Comparison of ENCODE assay signal across 8 cellular contexts in the genomic region with DNA sequence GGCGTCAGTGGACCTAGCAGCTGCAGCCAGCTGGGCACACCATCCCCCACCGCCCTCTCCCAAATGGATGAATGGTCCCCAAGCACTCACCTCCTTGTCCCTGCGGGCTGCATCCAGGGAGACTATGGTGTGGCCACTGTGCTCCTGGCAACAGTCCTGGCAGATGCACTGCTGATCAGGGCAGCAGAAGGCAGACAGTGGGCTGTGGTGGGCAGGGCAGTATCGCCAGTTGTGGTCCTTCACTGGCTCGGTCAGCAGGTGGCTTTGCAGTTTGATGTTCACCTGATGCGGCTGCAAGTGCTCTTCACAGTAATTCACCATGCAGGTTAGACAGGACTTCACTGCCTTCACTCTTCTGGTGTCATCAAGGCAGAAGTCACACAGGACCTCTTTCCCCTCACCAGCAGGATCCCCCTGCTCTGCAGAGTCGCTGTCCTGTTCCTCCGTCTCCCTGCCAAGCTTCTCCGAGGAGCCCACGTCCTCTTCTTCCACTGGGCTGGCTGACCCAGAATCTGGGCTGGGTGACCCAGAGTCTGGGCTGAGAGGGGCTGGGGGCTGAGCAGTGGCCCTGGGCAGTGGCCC. TPM values are rescaled to one million over a fixed set of nuclear protein-coding genes. Genes with fewer than 3 reads are reported as not detected.
DNase-seq lines count a peak whose midpoint lies in the region; ATAC-seq and TF ChIP-seq lines count a peak whose summit lies in the region.

No MANE protein-coding gene starts in this region.

- no peak for DNase-seq in Calu3
- DNase-seq in NCI-H510A treated with DMSO at 0.1 percent for 48 hours (lab: John Stamatoyannopoulos, UW): peak; percentile 90
- DNase-seq in epithelial cell of proximal tubule (ENCODE audit: low read depth): no peak
- peak; percentile 13 to 53 for DNase-seq in trophoblast cell
- DNase-seq in ecto neural progenitor cell (ENCODE audit: low spot score): no peak

- H3K18ac ChIP-seq in trophoblast cell (ENCODE audit: low read length): peak overlapping the region; percentile 25

- H4K12ac ChIP-seq in trophoblast cell (ENCODE audit: low read depth, low read length): peak overlapping the region; percentile 32

- peak overlapping the region; percentile 9 for H2AFZ ChIP-seq in trophoblast cell (ENCODE audit: insufficient read depth, low read length, poor library complexity)

- no CpG with 5 or more reads among the region's 10 CpGs for WGBS in trophoblast cell (ENCODE audit: extremely low coverage, insufficient coverage, insufficient read length)

- no peaks in the 10 kb centered on the region for H3K9me3 Mint-ChIP-seq in Calu3 (ENCODE audit: low read depth, unreplicated experiment)

- H3K79me1 ChIP-seq in trophoblast cell (ENCODE audit: low read length): peaks cover 24% of the 10 kb centered on the region

- peak overlapping the region; percentile 95 for H3K27ac Mint-ChIP-seq in Calu3 (ENCODE audit: unreplicated experiment)

- peaks cover 35% of the 10 kb centered on the region for H3K4me1 Mint-ChIP-seq in Calu3 (ENCODE audit: low read depth, unreplicated experiment)

- peak overlapping the region; percentile 74 for H3K27ac ChIP-seq in trophoblast cell (ENCODE audit: low read depth, low read length)

- no peaks in the 10 kb centered on the region for H3K36me3 ChIP-seq in trophoblast cell (ENCODE audit: control insufficient read depth in 1 of 2, insufficient read depth in 2 of 2, low read length in 2 of 2)

- no peak overlapping the region for H3K9ac ChIP-seq in trophoblast cell (ENCODE audit: low read length)

- H4K8ac ChIP-seq in trophoblast cell (ENCODE audit: low read depth, low read length): peak overlapping the region; percentile 29

- peak overlapping the region; percentile 31 for H2BK12ac ChIP-seq in trophoblast cell (ENCODE audit: low read length)

- H3K27me3 ChIP-seq in trophoblast cell (ENCODE audit: insufficient read depth, low read length): no peaks in the 10 kb centered on the region

- ATAC-seq in HG02852 (IDR thresholded peaks at IDR 0.05; ENCODE audit: unreplicated experiment) (no peak), GM18505 (IDR thresholded peaks at IDR 0.05; ENCODE audit: unreplicated experiment) (no peak), GM19463 (IDR thresholded peaks at IDR 0.05; ENCODE audit: unreplicated experiment) (no peak)

- TF ChIP-seq POLR2A in GM18505 (IDR thresholded peaks at IDR 0.05; ENCODE audit: borderline replicate concordance, extremely low read depth, insufficient read depth, insufficient read length): no peak

- H3K4me3 Mint-ChIP-seq in Calu3 (ENCODE audit: low read depth, unreplicated experiment): peak overlapping the region; percentile 94

- H2BK120ac ChIP-seq in trophoblast cell (ENCODE audit: insufficient read depth, low read length, poor library complexity): peak overlapping the region; percentile 59

- H3K4me2 ChIP-seq in trophoblast cell (ENCODE audit: low read length): peak overlapping the region; percentile 41

- H3K4ac ChIP-seq in trophoblast cell (ENCODE audit: low read depth, low read length): no peak overlapping the region

- H3K79me2 ChIP-seq in trophoblast cell (ENCODE audit: control insufficient read depth, insufficient read depth, low read length, poor library complexity): peaks cover 2% of the 10 kb centered on the region

- H2AK5ac ChIP-seq in trophoblast cell (ENCODE audit: low read length): no peak overlapping the region

- BruUV-seq in Calu3 (replicated peaks; lab: Mats Ljungman, UMichigan): no TSS peak

- peak overlapping the region; percentile 79 for H4K91ac ChIP-seq in trophoblast cell (ENCODE audit: low read depth, low read length)

- H3K36me3 Mint-ChIP-seq in Calu3 (ENCODE audit: insufficient read depth, unreplicated experiment): peaks cover 57% of the 10 kb centered on the region

- CTCF ChIA-PET in Calu3 (lab: Charles Lee): interaction anchor here (1.1 to 1.2 kb wide), 2 partner anchors 12 to 48 kb away, joined by 3 to 4 read pairs; a partner anchor contains a TSS

- H2BK5ac ChIP-seq in trophoblast cell (ENCODE audit: low read depth, low read length, poor library complexity): peak overlapping the region; percentile 41

- TF ChIP-seq CTCF in Calu3 (IDR thresholded peaks at IDR 0.05; ENCODE audit: unreplicated experiment) (no peak), epithelial cell of proximal tubule (conservative IDR thresholded peaks at IDR 0.05; ENCODE audit: low read depth, low read length) (no peak)

- peaks cover 35 to 43% of the 10 kb centered on the region in 2 experiments for H3K4me1 ChIP-seq in trophoblast cell (ENCODE audit: control insufficient read depth in 1 of 2, insufficient read depth in 2 of 2, low read length in 2 of 2)

- intact Hi-C loops in Calu3 (cut with micrococcal nuclease; ENCODE audit: unreplicated experiment): no loop called here

- no peak overlapping the region for H3K23ac ChIP-seq in trophoblast cell (ENCODE audit: low read length)

- H3K4me3 ChIP-seq in epithelial cell of proximal tubule (ENCODE audit: low read depth, low read length) (peak overlapping the region; percentile 73), trophoblast cell (ENCODE audit: low read depth, low read length) (peak overlapping the region; percentile 64)

- peak overlapping the region; percentile 16 for H3K14ac ChIP-seq in trophoblast cell (ENCODE audit: low read length)

- no peaks in the 10 kb centered on the region for H3K9me3 ChIP-seq in trophoblast cell (ENCODE audit: insufficient read depth, low read depth, low read length)

- H3K27me3 Mint-ChIP-seq in Calu3 (ENCODE audit: unreplicated experiment): no peaks in the 10 kb centered on the region

RNA-seq across cellular contexts. Expression of a gene that starts 31.6 kb away (rescaled TPM):
- total RNA-seq in Calu3 (2022) (8.1 and 12.6 TPM in 2 replicates), epithelial cell of proximal tubule (1.2 TPM in 1 of 2 replicates, not detected in the other)
- 0.30 and 0.58 TPM in 2 replicates for polyA plus RNA-seq in trophoblast cell (2013)

RNA-seq across cellular contexts. Expression of a gene that starts 33.0 kb away (rescaled TPM):
- total RNA-seq in Calu3 (2022) (53.2 and 56.1 TPM in 2 replicates), epithelial cell of proximal tubule (25.0 and 36.5 TPM in 2 replicates)
- polyA plus RNA-seq in trophoblast cell (2013): 12.9 TPM in 2 replicates

RNA-seq across cellular contexts. Expression of a gene that starts 48.5 kb away (rescaled TPM):
- total RNA-seq in Calu3 (2022) (15.3 and 22.3 TPM in 2 replicates), epithelial cell of proximal tubule (35.7 and 52.4 TPM in 2 replicates)
- polyA plus RNA-seq in trophoblast cell (2013): 21.5 and 22.0 TPM in 2 replicates

Comparison
In these comparisons a context has a peak if more than half of its experiments do, and no peak if none do; other contexts are left out.
1. DNase-seq: peak in NCI-H510A treated with DMSO at 0.1 percent for 48 hours (single experiment) and trophoblast cell (2 of 2); none in Calu3 (single experiment), epithelial cell of proximal tubule (single experiment) and ecto neural progenitor cell (single experiment).